Comparison of ENCODE assay signal across 2 cellular contexts in the genomic region with DNA sequence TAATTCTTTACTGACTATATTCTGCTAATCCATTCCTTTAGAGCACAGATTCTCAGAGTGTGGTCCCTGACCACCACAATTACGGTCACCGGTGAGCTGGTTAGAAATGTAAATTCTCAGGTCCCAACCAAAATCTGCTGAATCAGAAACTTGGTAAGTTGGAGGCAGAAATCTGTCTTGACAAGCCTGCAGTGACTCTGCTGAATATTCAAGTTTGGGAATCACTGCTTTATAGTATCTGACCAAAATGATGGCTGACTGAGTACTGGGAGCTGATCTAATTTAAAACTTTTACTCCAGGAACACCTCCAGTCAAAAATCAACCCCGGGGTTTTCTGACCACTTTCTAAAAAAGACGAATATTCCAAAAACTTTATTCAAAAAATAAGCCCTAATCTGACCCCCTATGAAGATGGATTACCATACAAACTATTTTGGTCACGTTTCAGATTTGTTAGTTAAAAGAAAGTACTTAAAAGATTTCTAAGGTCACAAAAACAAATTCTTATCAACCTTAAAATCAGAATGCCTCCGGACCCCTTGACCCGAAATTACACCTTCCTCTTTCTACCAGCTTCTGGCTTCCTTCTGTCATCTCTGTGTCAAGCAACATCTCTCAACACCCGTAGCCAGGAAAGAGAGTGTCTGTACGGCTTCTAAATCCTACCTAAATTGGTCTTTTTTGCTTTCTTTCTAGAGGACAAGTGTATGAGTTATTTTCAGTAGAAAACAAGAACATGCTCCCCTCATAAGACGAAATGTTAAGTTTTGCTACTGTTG.
TF ChIP-seq lines count a peak whose summit lies in the region.

No MANE protein-coding gene starts in this region.

TF ChIP-seq in H1, 55 proteins besides CTCF, POLR2A, EP300 and RAD21:
- TF ChIP-seq CHD2 (IDR thresholded peaks at IDR 0.05; ENCODE audit: low read length) (no peak), MAFK (IDR thresholded peaks at IDR 0.05; ENCODE audit: low read depth, low read length) (peak; percentile 38; the same call in 1 of the 2 replicates), BACH1 (IDR thresholded peaks at IDR 0.05; ENCODE audit: low read length) (peak; percentile 84)

TF ChIP-seq in SK-N-SH, 30 proteins besides CTCF, POLR2A, EP300 and RAD21:
- TF ChIP-seq YY1 (IDR thresholded peaks at IDR 0.05; ENCODE audit: low read depth) (no peak), TEAD4 (IDR thresholded peaks at IDR 0.05; ENCODE audit: borderline replicate concordance, insufficient read depth) (no peak), FOXJ3 (CRISPR knock-in tag; IDR thresholded peaks at IDR 0.05) (no peak), GABPA (IDR thresholded peaks at IDR 0.05; ENCODE audit: low read depth) (no peak), CHD2 (IDR thresholded peaks at IDR 0.05; ENCODE audit: low read length, partially characterized antibody) (no peak), NFIC (IDR thresholded peaks at IDR 0.05; ENCODE audit: borderline replicate concordance) (no peak), POLR2AphosphoS5 (IDR thresholded peaks at IDR 0.05; ENCODE audit: low read depth, low read length) (no peak), RCOR1 (IDR thresholded peaks at IDR 0.05; ENCODE audit: low read length) (no peak), RXRA (IDR thresholded peaks at IDR 0.05; ENCODE audit: borderline replicate concordance, low read depth) (no peak), TCF12 (IDR thresholded peaks at IDR 0.05) (no peak), NRF1 (IDR thresholded peaks at IDR 0.05; ENCODE audit: low read depth, low read length) (no peak)
- TF ChIP-seq, protein P1, sequence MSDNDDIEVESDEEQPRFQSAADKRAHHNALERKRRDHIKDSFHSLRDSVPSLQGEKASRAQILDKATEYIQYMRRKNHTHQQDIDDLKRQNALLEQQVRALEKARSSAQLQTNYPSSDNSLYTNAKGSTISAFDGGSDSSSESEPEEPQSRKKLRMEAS (IDR thresholded peaks at IDR 0.05; ENCODE audit: low read depth), result no peak
- TF ChIP-seq, protein P2, sequence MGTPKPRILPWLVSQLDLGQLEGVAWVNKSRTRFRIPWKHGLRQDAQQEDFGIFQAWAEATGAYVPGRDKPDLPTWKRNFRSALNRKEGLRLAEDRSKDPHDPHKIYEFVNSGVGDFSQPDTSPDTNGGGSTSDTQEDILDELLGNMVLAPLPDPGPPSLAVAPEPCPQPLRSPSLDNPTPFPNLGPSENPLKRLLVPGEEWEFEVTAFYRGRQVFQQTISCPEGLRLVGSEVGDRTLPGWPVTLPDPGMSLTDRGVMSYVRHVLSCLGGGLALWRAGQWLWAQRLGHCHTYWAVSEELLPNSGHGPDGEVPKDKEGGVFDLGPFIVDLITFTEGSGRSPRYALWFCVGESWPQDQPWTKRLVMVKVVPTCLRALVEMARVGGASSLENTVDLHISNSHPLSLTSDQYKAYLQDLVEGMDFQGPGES (IDR thresholded peaks at IDR 0.05; ENCODE audit: low read depth, low read length), result no peak
